In the genomic region with DNA sequence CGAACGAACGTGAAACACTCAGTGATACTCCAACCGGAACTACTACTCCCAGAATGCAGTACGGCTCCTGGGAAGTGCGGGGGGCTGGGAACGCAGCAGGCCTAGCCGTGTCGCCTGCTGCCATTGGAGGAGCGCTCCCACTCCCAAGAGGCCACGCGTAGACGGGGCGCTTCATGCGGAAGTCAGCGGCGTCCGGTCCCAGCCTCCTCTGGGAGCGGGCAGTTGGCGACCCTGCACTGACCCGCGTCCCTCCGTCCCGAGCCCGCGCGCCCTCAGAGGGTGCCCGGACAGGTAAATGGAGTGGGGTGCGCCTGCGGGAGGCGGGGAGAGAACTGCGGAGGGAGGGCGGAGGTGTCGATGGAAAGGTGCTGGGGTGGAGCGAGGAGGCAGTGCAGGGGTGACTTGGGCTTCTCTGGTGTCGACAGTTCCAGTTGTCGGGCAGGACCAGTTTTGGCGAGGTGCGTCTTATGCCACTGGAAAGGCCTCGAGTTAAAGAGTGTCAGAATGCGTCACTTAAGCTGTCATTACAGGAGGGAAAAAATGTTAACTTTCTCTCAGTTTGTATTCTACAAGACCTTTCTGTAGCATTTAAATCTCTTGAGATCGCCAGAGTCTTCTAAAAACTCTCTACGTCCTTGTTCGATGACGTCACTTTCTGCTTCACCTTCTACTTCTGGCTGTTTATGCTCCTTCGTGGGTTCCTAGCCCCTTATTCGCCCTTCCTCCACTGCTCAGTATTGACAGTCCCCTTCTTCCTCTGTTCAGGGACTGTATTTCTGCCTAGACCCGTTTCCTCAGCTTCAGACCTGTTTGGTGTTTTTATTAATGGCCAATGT, we compare ENCODE assay signal across 8 cellular contexts. TPM values are rescaled to one million over a fixed set of nuclear protein-coding genes. Genes with fewer than 3 reads are reported as not detected.
A peak's percentile ranks its signal among the peaks of the same experiment; 100 is the strongest.
DNase-seq lines count a peak whose midpoint lies in the region; ATAC-seq and TF ChIP-seq lines count a peak whose summit lies in the region.

Gene VAMP7, plus strand, starts transcription at position 188 of the 836 bp plus-strand sequence. CDS start 8,122 bp downstream, outside the sequence.

- H3K4me3 Mint-ChIP-seq in CD4-positive, alpha-beta T cell, result peak within 1 kb of the TSS; percentile 96
- peak within 1 kb of the TSS; percentile 89 for H3K4me3 Mint-ChIP-seq in activated CD4-positive, alpha-beta memory T cell treated with anti-CD3 and anti-CD28 coated beads for 36 hours

- peaks cover 38% of the 10 kb centered on the region for H3K4me1 Mint-ChIP-seq in CD4-positive, alpha-beta T cell (ENCODE audit: low read depth)
- H3K4me1 Mint-ChIP-seq in activated CD4-positive, alpha-beta memory T cell treated with anti-CD3 and anti-CD28 coated beads for 36 hours (ENCODE audit: low read depth), result peaks cover 25% of the 10 kb centered on the region

- H3K36me3 Mint-ChIP-seq in CD4-positive, alpha-beta T cell (ENCODE audit: low read depth), result peaks cover 15% of the 10 kb centered on the region
- H3K36me3 Mint-ChIP-seq in activated CD4-positive, alpha-beta memory T cell treated with anti-CD3 and anti-CD28 coated beads for 36 hours, result no peaks in the 10 kb centered on the region

- H3K4me3 ChIP-seq in dorsolateral prefrontal cortex (peak within 1 kb of the TSS; percentile 33 to 87 (median 71)), lower lobe of right lung (peak within 1 kb of the TSS; percentile 65)

- POLR2A ChIA-PET in CD4-positive, alpha-beta T cell (lab: Charles Lee), result no interaction called here
- POLR2A ChIA-PET in activated CD4-positive, alpha-beta memory T cell treated with anti-CD3 and anti-CD28 coated beads for 36 hours (lab: Charles Lee), result no interaction called here

- peak; percentile 51 to 75 (median 68) for DNase-seq in CD4-positive, alpha-beta T cell
- DNase-seq in NCI-H774 (lab: John Stamatoyannopoulos, UW) (peak; percentile 89), dorsolateral prefrontal cortex (peak; percentile 73 to 90 (median 85)), lower lobe of right lung (peak; percentile 92)
- DNase-seq in activated CD4-positive, alpha-beta memory T cell treated with anti-CD3 and anti-CD28 coated beads for 36 hours, result peak; percentile 89
- peak; percentile 50 to 60 (median 55) for DNase-seq in stimulated activated CD4-positive, alpha-beta T cell treated with anti-CD3 and anti-CD28 coated beads, TNF-alpha, amount 100 ng/mL, for 1 hour (ENCODE audit: low read depth in 3 of 3, low spot score in 1 of 3)

- H3K27ac Mint-ChIP-seq in CD4-positive, alpha-beta T cell, result peak within 1 kb of the TSS; percentile 96
- peak within 1 kb of the TSS; percentile 85 for H3K27ac Mint-ChIP-seq in activated CD4-positive, alpha-beta memory T cell treated with anti-CD3 and anti-CD28 coated beads for 36 hours

- H3K4me1 ChIP-seq in lower lobe of right lung, result peaks cover 9% of the 10 kb centered on the region

- peak; percentile 95 for ATAC-seq in CD4-positive, alpha-beta T cell (ENCODE audit: poor library complexity)
- ATAC-seq in GM19438 (IDR thresholded peaks at IDR 0.05; ENCODE audit: low read depth, unreplicated experiment) (peak; percentile 96), HG03571 (IDR thresholded peaks at IDR 0.05; ENCODE audit: unreplicated experiment) (peak; percentile 99), lower lobe of right lung (peak; percentile 99)

- peaks cover 6% of the 10 kb centered on the region for H3K27me3 Mint-ChIP-seq in CD4-positive, alpha-beta T cell
- H3K27me3 Mint-ChIP-seq in activated CD4-positive, alpha-beta memory T cell treated with anti-CD3 and anti-CD28 coated beads for 36 hours, result no peaks in the 10 kb centered on the region

- peak within 1 kb of the TSS; percentile 66 for H3K27ac ChIP-seq in CD4-positive, alpha-beta T cell (ENCODE audit: low read depth, low read length)
- H3K27ac ChIP-seq in dorsolateral prefrontal cortex, result peak within 1 kb of the TSS in 44 of 59 donors; percentile 4 to 81 (median 64)
- peak within 1 kb of the TSS; percentile 84 for H3K27ac ChIP-seq in lower lobe of right lung

- intact Hi-C loops in CD4-positive, alpha-beta T cell (cut with DNase I, micrococcal nuclease), result no loop called here
- intact Hi-C loops in activated CD4-positive, alpha-beta memory T cell treated with anti-CD3 and anti-CD28 coated beads for 36 hours (cut with micrococcal nuclease), result no loop called here
- intact Hi-C loops in dorsolateral prefrontal cortex (cut with DNase I) (no loop called here), lower lobe of right lung (cut with DNase I) (no loop called here)

- no peaks in the 10 kb centered on the region for H3K27me3 ChIP-seq in CD4-positive, alpha-beta T cell (ENCODE audit: control insufficient read depth, insufficient read depth, low read length)
- H3K27me3 ChIP-seq in dorsolateral prefrontal cortex (peaks cover 0 to 30% (median 3%) of the 10 kb centered on the region in 45 donors), lower lobe of right lung (ENCODE audit: low read depth) (no peaks in the 10 kb centered on the region)

- CTCF ChIA-PET in CD4-positive, alpha-beta T cell (lab: Charles Lee), result no interaction called here
- CTCF ChIA-PET in activated CD4-positive, alpha-beta memory T cell treated with anti-CD3 and anti-CD28 coated beads for 36 hours (lab: Charles Lee), result no interaction called here

- no peaks in the 10 kb centered on the region for H3K9me3 ChIP-seq in CD4-positive, alpha-beta T cell (ENCODE audit: control insufficient read depth, low read length)
- H3K9me3 ChIP-seq in lower lobe of right lung, result no peaks in the 10 kb centered on the region

- TF ChIP-seq CTCF in CD4-positive, alpha-beta T cell (IDR thresholded peaks at IDR 0.05), result no peak
- peak in 17 of 56 donors; percentile 6 to 39 (median 16) for TF ChIP-seq CTCF in dorsolateral prefrontal cortex (IDR thresholded peaks at IDR 0.05 in 54 of 56, conservative IDR thresholded peaks at IDR 0.05 in 2 of 56; ENCODE audit: low read depth in 1 of 56, partially characterized antibody in 56 of 56)
- TF ChIP-seq CTCF in lower lobe of right lung (IDR thresholded peaks at IDR 0.05), result no peak

- no peaks in the 10 kb centered on the region for H3K36me3 ChIP-seq in lower lobe of right lung

- no peaks in the 10 kb centered on the region for H3K9me3 Mint-ChIP-seq in CD4-positive, alpha-beta T cell
- H3K9me3 Mint-ChIP-seq in activated CD4-positive, alpha-beta memory T cell treated with anti-CD3 and anti-CD28 coated beads for 36 hours, result peaks cover 4% of the 10 kb centered on the region

RNA-seq across cellular contexts. Expression of gene VAMP7, which starts in this region (rescaled TPM):
- 10 to 100 TPM; 17.0 to 17.4 TPM for total RNA-seq in CD4-positive, alpha-beta T cell
- 10 to 100 TPM; 30.1 to 32.5 TPM for total RNA-seq in activated CD4-positive, alpha-beta memory T cell treated with anti-CD3 and anti-CD28 coated beads for 36 hours
- total RNA-seq in dorsolateral prefrontal cortex (10 to 100 TPM; 17.8 to 46.0 (median 29.5) TPM), lower lobe of right lung (31.0 TPM)

Comparison
In these comparisons a context has a peak if more than half of its experiments do, and no peak if none do; other contexts are left out.
1. Peak in every context shown above with its lines: DNase-seq, ATAC-seq, H3K4me3 ChIP-seq and H3K27ac ChIP-seq.